Comparison of ENCODE assay signal across 18 cellular contexts in genomic region chr11:7590529-7590928, GRCh38.
A peak's percentile ranks its signal among the peaks of the same experiment; 100 is the strongest.
DNase-seq lines count a peak whose midpoint lies in the region; ATAC-seq and TF ChIP-seq lines count a peak whose summit lies in the region.
"Had no signal": no experiment of that assay in that cellular context is flagged by ENCODE, and none has a peak within 500 bp of the region (broad histone marks: within the 10 kb centered on the region; RNA-seq: fewer than 3 reads in every experiment).

No MANE protein-coding gene starts in this region.

- H3K27ac ChIP-seq in right cardiac atrium (ENCODE audit: low read length) (no peak overlapping the region), foreskin keratinocyte (peak overlapping the region; percentile 32), parathyroid adenoma (peak overlapping the region; percentile 72), upper lobe of right lung (no peak overlapping the region)

- no peak overlapping the region for H3K9ac ChIP-seq in parathyroid adenoma

- no peak overlapping the region for H2AFZ ChIP-seq in parathyroid adenoma

- no peaks in the 10 kb centered on the region for H3K27me3 ChIP-seq in right cardiac atrium (ENCODE audit: control insufficient read depth, insufficient read depth)
- no peaks in the 10 kb centered on the region for H3K27me3 ChIP-seq in foreskin keratinocyte
- no peaks in the 10 kb centered on the region for H3K27me3 ChIP-seq in parathyroid adenoma (ENCODE audit: control insufficient read depth, insufficient read depth, low read length)
- no peaks in the 10 kb centered on the region for H3K27me3 ChIP-seq in upper lobe of right lung
- H3K27me3 ChIP-seq: BE2C had no signal

- H3K79me2 ChIP-seq in parathyroid adenoma: peaks cover 26% of the 10 kb centered on the region

- 91% methylated on average over 2 of the region's 2 CpGs for WGBS in right cardiac atrium

- TF ChIP-seq CTCF in foreskin keratinocyte (conservative IDR thresholded peaks at IDR 0.05) (no peak), parathyroid adenoma (IDR thresholded peaks at IDR 0.05) (no peak), upper lobe of right lung (IDR thresholded peaks at IDR 0.05) (no peak)

- ATAC-seq in Right ventricle myocardium superior (ENCODE audit: poor library complexity) (peak; percentile 55), right cardiac atrium (no peak), foreskin keratinocyte (no peak), upper lobe of right lung (peak; percentile 5)

- no peak overlapping the region for H3K4me3 ChIP-seq in right cardiac atrium (ENCODE audit: low read length)
- H3K4me3 ChIP-seq in parathyroid adenoma (ENCODE audit: low read depth, low read length): no peak overlapping the region
- no peak overlapping the region for H3K4me3 ChIP-seq in upper lobe of right lung

- H3K36me3 ChIP-seq in parathyroid adenoma (ENCODE audit: control insufficient read depth, insufficient read depth, low read length) (no peaks in the 10 kb centered on the region), upper lobe of right lung (no peaks in the 10 kb centered on the region)
- H3K36me3 ChIP-seq: BE2C had no signal

- no peak overlapping the region for H3K4me2 ChIP-seq in parathyroid adenoma (ENCODE audit: low read length)

- H3K9me3 ChIP-seq in right cardiac atrium (ENCODE audit: control insufficient read depth, low read length): no peaks in the 10 kb centered on the region
- H3K9me3 ChIP-seq in parathyroid adenoma (ENCODE audit: control insufficient read depth, low read length): no peaks in the 10 kb centered on the region
- no peaks in the 10 kb centered on the region for H3K9me3 ChIP-seq in upper lobe of right lung
- H3K9me3 ChIP-seq: BE2C had no signal

- DNase-seq in Right ventricle myocardium superior (no peak), right cardiac atrium (no peak), foreskin keratinocyte (no peak), upper lobe of right lung (no peak), HT-29 (ENCODE audit: low spot score) (no peak), nucleus accumbens (lab: John Stamatoyannopoulos, UW) (no peak)
- DNase-seq: BE2C; CD4-positive, CD25-positive, alpha-beta regulatory T cell; COR-L47; DMS 273 treated with DMSO at 0.1 percent for 48 hours; GDM1; H9; IMR-90; NCI-H1417; NCI-H187 treated with DMSO at 0.1 percent for 48 hours; NCI-H226; NCI-H524 treated with DMSO at 0.1 percent for 48 hours had no signal

- H3K4me1 ChIP-seq in right cardiac atrium (ENCODE audit: control insufficient read depth, insufficient read depth, low read length): peaks cover 4% of the 10 kb centered on the region
- peaks cover 6% of the 10 kb centered on the region for H3K4me1 ChIP-seq in foreskin keratinocyte
- H3K4me1 ChIP-seq in parathyroid adenoma: peaks cover 38% of the 10 kb centered on the region
- peaks cover 28% of the 10 kb centered on the region for H3K4me1 ChIP-seq in upper lobe of right lung
- H3K4me1 ChIP-seq: BE2C had no signal

- intact Hi-C loops in Right ventricle myocardium superior (cut with DNase I): no loop called here
- intact Hi-C loops in right cardiac atrium (cut with DNase I): no loop called here
- intact Hi-C loops in upper lobe of right lung (cut with DNase I): no loop called here

Comparison
In these comparisons a context has a peak if more than half of its experiments do, and no peak if none do; other contexts are left out.
1. ATAC-seq: peak in Right ventricle myocardium superior (single experiment) and upper lobe of right lung (single experiment); none in right cardiac atrium (0 of 2) and foreskin keratinocyte (single experiment).
2. H3K27ac ChIP-seq: peak in foreskin keratinocyte (single experiment) and parathyroid adenoma (single experiment); none in right cardiac atrium (single experiment) and upper lobe of right lung (single experiment).